14 cellular contexts compared by ENCODE assay signal in the genomic region with DNA sequence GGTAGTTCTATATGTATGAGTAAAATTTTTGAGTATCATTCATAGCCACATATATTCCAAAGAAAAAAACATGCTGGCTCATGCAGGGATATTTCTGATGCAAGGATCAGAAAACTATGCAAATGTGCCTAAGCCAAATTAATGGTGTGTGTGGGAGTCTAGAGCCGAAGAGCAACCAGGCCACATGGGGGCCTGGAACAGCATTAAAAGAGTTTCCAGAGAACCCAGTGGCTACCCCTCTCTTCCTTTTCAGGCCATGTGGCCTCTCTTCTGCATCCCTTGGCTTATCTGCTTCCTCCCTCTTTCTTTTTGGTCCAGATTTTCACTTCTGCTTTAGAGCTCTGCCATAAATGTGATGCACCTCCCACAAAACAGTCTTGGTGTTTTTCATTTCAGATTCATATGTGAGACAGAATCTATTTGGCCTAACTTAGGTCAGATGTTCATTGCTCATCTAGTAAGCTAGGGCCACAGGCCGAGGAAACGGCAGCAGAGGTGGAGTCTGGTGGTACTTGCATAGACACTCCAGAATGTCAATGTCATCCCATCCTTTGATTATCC.
"Had no signal": no experiment of that assay in that cellular context is flagged by ENCODE, and none has a peak within 500 bp of the region (broad histone marks: within the 10 kb centered on the region; RNA-seq: fewer than 3 reads in every experiment).

No MANE protein-coding gene starts in this region.

- H3K4me1 ChIP-seq: heart left ventricle, uterus had no signal

- H3K27me3 ChIP-seq: heart left ventricle, neutrophil, tibial artery, uterus had no signal

- H3K9me3 ChIP-seq: neutrophil, tibial artery, uterus had no signal

- DNase-seq: activated CD4-positive, alpha-beta T cell treated with anti-CD3 and anti-CD28 coated beads for 1 hour; activated CD4-positive, alpha-beta T cell treated with anti-CD3 and anti-CD28 coated beads, Interleukin-2, amount 50 U/mL, for 4 hours; activated naive CD4-positive, alpha-beta T cell treated with anti-CD3 and anti-CD28 coated beads, Interleukin-2, amount 50 U/mL, for 16 hours; dorsolateral prefrontal cortex; endodermal cell; heart left ventricle; immature natural killer cell; mesendoderm; natural killer cell; stimulated activated CD4-positive, alpha-beta T cell treated with anti-CD3 and anti-CD28 coated beads, Interleukin-1b, Interleukin-23, amount 100 ng/mL, for 48 hours; tibial artery; uterus had no signal

- H3K27me3 Mint-ChIP-seq: stimulated activated memory B cell treated with anti-CD40 and anti-IgM and Interleukin-4, amounts not matched to agents 10 μg/mL and 1 μg/mL and 100 μg/mL, for 72 hours had no signal

- H3K4me3 Mint-ChIP-seq: endodermal cell; immature natural killer cell; natural killer cell; stimulated activated memory B cell treated with anti-CD40 and anti-IgM and Interleukin-4, amounts not matched to agents 10 μg/mL and 1 μg/mL and 100 μg/mL, for 72 hours had no signal

- H3K9me3 Mint-ChIP-seq: endodermal cell had no signal

- H3K27ac Mint-ChIP-seq: endodermal cell; immature natural killer cell; natural killer cell; stimulated activated memory B cell treated with anti-CD40 and anti-IgM and Interleukin-4, amounts not matched to agents 10 μg/mL and 1 μg/mL and 100 μg/mL, for 72 hours had no signal

- H3K4me1 Mint-ChIP-seq: endodermal cell; immature natural killer cell; natural killer cell; stimulated activated memory B cell treated with anti-CD40 and anti-IgM and Interleukin-4, amounts not matched to agents 10 μg/mL and 1 μg/mL and 100 μg/mL, for 72 hours had no signal

- ATAC-seq: heart left ventricle; natural killer cell; stimulated activated memory B cell treated with anti-CD40 and anti-IgM and Interleukin-4, amounts not matched to agents 10 μg/mL and 1 μg/mL and 100 μg/mL, for 72 hours had no signal

- H3K36me3 Mint-ChIP-seq: immature natural killer cell; natural killer cell; stimulated activated memory B cell treated with anti-CD40 and anti-IgM and Interleukin-4, amounts not matched to agents 10 μg/mL and 1 μg/mL and 100 μg/mL, for 72 hours had no signal

- H3K27ac ChIP-seq: dorsolateral prefrontal cortex, heart left ventricle, neutrophil, tibial artery, uterus had no signal
